ENCODE assay signal across 23 cellular contexts in genomic region chr7:119105381-119105780, GRCh38.
"Had no signal": no experiment of that assay in that cellular context is flagged by ENCODE, and none has a peak within 500 bp of the region (broad histone marks: within the 10 kb centered on the region; RNA-seq: fewer than 3 reads in every experiment).

No MANE protein-coding gene starts in this region.

- H3K27ac Mint-ChIP-seq: naive thymus-derived CD8-positive, alpha-beta T cell; stimulated activated effector memory CD8-positive, alpha-beta T cell treated with anti-CD3 and anti-CD28 coated beads, Interleukin-12 subunit alpha, Interleukin-12 subunit beta, amount 100 ng/mL, for 72 hours; type B pancreatic cell had no signal

- H3K4me1 Mint-ChIP-seq: naive thymus-derived CD8-positive, alpha-beta T cell; neural crest cell; stimulated activated effector memory CD8-positive, alpha-beta T cell treated with anti-CD3 and anti-CD28 coated beads, Interleukin-12 subunit alpha, Interleukin-12 subunit beta, amount 100 ng/mL, for 72 hours had no signal

- H3K36me3 ChIP-seq: colonic mucosa, esophagus squamous epithelium, gastroesophageal sphincter, ovary, suprapubic skin, thyroid gland, uterus had no signal

- H3K4me3 ChIP-seq: colonic mucosa, esophagus squamous epithelium, gastroesophageal sphincter, mucosa of descending colon, ovary, suprapubic skin, thyroid gland, uterus had no signal

- H3K27me3 Mint-ChIP-seq: naive thymus-derived CD8-positive, alpha-beta T cell; type B pancreatic cell had no signal

- DNase-seq: colonic mucosa; dermis blood vessel endothelial cell; esophagus squamous epithelium; foreskin fibroblast; glutamatergic neuron; kidney; left colon; mammary epithelial cell; mucosa of descending colon; naive thymus-derived CD8-positive, alpha-beta T cell; ovary; right cardiac atrium; small intestine; stimulated activated CD4-positive, alpha-beta T cell treated with anti-CD3 and anti-CD28 coated beads, Interleukin-4, amount 100 ng/mL, for 1 hour; stimulated activated CD8-positive, alpha-beta memory T cell treated with anti-CD3 and anti-CD28 coated beads, Interleukin-4, amount 100 ng/mL, for 48 hours; stimulated activated naive CD8-positive, alpha-beta T cell treated with anti-CD3 and anti-CD28 coated beads, Interleukin-15, Interleukin-2, amounts not matched to agents 100 U/mL and 50 U/mL, for 24 hours; thyroid gland; uterus had no signal

- H3K27ac ChIP-seq: colonic mucosa, esophagus squamous epithelium, gastroesophageal sphincter, ovary, suprapubic skin, thyroid gland, uterus had no signal

- H3K4me1 ChIP-seq: colonic mucosa, esophagus squamous epithelium, gastroesophageal sphincter, suprapubic skin, uterus had no signal

- H3K27me3 ChIP-seq: colonic mucosa, esophagus squamous epithelium, gastroesophageal sphincter, ovary, suprapubic skin, thyroid gland, uterus had no signal

- H3K36me3 Mint-ChIP-seq: naive thymus-derived CD8-positive, alpha-beta T cell; stimulated activated effector memory CD8-positive, alpha-beta T cell treated with anti-CD3 and anti-CD28 coated beads, Interleukin-12 subunit alpha, Interleukin-12 subunit beta, amount 100 ng/mL, for 72 hours; type B pancreatic cell had no signal

- H3K9me3 ChIP-seq: colonic mucosa, mucosa of descending colon, ovary, suprapubic skin, thyroid gland, uterus had no signal

- ATAC-seq: gastroesophageal sphincter; left colon; mucosa of descending colon; naive thymus-derived CD8-positive, alpha-beta T cell; right cardiac atrium; stimulated activated effector memory CD8-positive, alpha-beta T cell treated with anti-CD3 and anti-CD28 coated beads, Interleukin-12 subunit alpha, Interleukin-12 subunit beta, amount 100 ng/mL, for 72 hours; stimulated activated naive CD8-positive, alpha-beta T cell treated with anti-CD3 and anti-CD28 coated beads, Interleukin-15, Interleukin-2, amounts not matched to agents 100 U/mL and 50 U/mL, for 24 hours had no signal

- H3K4me3 Mint-ChIP-seq: naive thymus-derived CD8-positive, alpha-beta T cell; neural crest cell; stimulated activated effector memory CD8-positive, alpha-beta T cell treated with anti-CD3 and anti-CD28 coated beads, Interleukin-12 subunit alpha, Interleukin-12 subunit beta, amount 100 ng/mL, for 72 hours; type B pancreatic cell had no signal
